Comparison of ENCODE assay signal across 13 cellular contexts in the genomic region with DNA sequence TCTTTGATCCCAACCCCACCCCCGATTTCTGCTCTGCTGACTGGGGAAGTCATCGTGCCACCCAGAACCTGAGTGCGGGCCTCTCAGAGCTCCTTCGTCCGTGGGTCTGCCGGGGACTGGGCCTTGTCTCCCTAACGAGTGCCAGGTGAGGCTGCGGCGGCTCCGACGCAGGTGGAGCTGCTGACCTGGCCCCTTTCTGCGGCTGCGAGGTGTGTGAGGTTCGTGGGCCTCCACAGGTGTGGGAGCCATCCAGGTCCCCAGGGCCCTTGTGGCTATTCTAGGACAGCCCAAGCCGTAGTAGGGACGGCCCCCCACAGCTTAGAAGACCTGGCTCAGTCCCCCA. TPM values are rescaled to one million over a fixed set of nuclear protein-coding genes. Genes with fewer than 3 reads are reported as not detected.
DNase-seq lines count a peak whose midpoint lies in the region; ATAC-seq and TF ChIP-seq lines count a peak whose summit lies in the region.
"Had no signal": no experiment of that assay in that cellular context is flagged by ENCODE, and none has a peak within 500 bp of the region (broad histone marks: within the 10 kb centered on the region; RNA-seq: fewer than 3 reads in every experiment).

No MANE protein-coding gene starts in this region.

- peaks cover 74% of the 10 kb centered on the region for H3K36me3 Mint-ChIP-seq in effector memory CD8-positive, alpha-beta T cell (ENCODE audit: insufficient read depth)
- H3K36me3 Mint-ChIP-seq in neural crest cell (ENCODE audit: low read depth): peaks cover 11% of the 10 kb centered on the region

- peak overlapping the region; percentile 99 to 100 (median 100); a peak in 21 of 22 replicates for H3K9ac ChIP-seq in BLaER1 treated with 17β-estradiol and CSF1 and Interleukin-3, amounts not matched to agents 10 nM and 100 nM

- peaks cover 58 to 71% (median 65%) of the 10 kb centered on the region in 11 experiments for H3K36me3 ChIP-seq in BLaER1 treated with 17β-estradiol and CSF1 and Interleukin-3, amounts not matched to agents 10 nM and 100 nM

- H4K20me1 ChIP-seq in BLaER1 treated with 17β-estradiol and CSF1 and Interleukin-3, amounts not matched to agents 10 nM and 100 nM: peaks cover 76 to 79% (median 77%) of the 10 kb centered on the region in 11 experiments

- peaks cover 20 to 31% (median 23%) of the 10 kb centered on the region in 10 experiments for H3K4me1 ChIP-seq in BLaER1 treated with 17β-estradiol and CSF1 and Interleukin-3, amounts not matched to agents 10 nM and 100 nM

- peak overlapping the region in 4 of 10 experiments; percentile 93 to 100 (median 100); a peak in 5 of 20 replicates for H3K4me3 ChIP-seq in BLaER1 treated with 17β-estradiol and CSF1 and Interleukin-3, amounts not matched to agents 10 nM and 100 nM
- H3K4me3 ChIP-seq in HFF-Myc (replicated peaks; ENCODE audit: low read depth, low read length): peak overlapping the region; percentile 75

- peak overlapping the region; percentile 93 to 100 (median 98) for H3K4me2 ChIP-seq in BLaER1 treated with 17β-estradiol and CSF1 and Interleukin-3, amounts not matched to agents 10 nM and 100 nM

- H3K9me3 Mint-ChIP-seq in effector memory CD8-positive, alpha-beta T cell: no peaks in the 10 kb centered on the region
- no peaks in the 10 kb centered on the region for H3K9me3 Mint-ChIP-seq in neural crest cell

- H3K27me3 ChIP-seq in BLaER1 treated with 17β-estradiol and CSF1 and Interleukin-3, amounts not matched to agents 10 nM and 100 nM: no peaks in the 10 kb centered on the region
- H3K27me3 ChIP-seq: tibial artery had no signal

- peaks cover 25 to 33% of the 10 kb centered on the region in 2 donors for H3K4me1 Mint-ChIP-seq in effector memory CD8-positive, alpha-beta T cell (ENCODE audit: low read depth in 2 of 2)
- peaks cover 14% of the 10 kb centered on the region for H3K4me1 Mint-ChIP-seq in neural crest cell

- peak overlapping the region in 1 of 2 donors; percentile 71 for H3K27ac Mint-ChIP-seq in effector memory CD8-positive, alpha-beta T cell
- H3K27ac Mint-ChIP-seq in neural crest cell (ENCODE audit: unreplicated experiment): no peak overlapping the region

- ATAC-seq in effector memory CD8-positive, alpha-beta T cell (replicated peaks): no peak
- ATAC-seq in GM21423 (IDR thresholded peaks at IDR 0.05; ENCODE audit: unreplicated experiment): no peak

- no peak for TF ChIP-seq CTCF in HFF-Myc (IDR thresholded peaks at IDR 0.05; ENCODE audit: low read depth, low read length, missing control alignments)
- TF ChIP-seq CTCF in neural crest cell (conservative IDR thresholded peaks at IDR 0.05): no peak

- no peak for DNase-seq in HFF-Myc (ENCODE audit: extremely low read depth, low read depth)
- no peak for DNase-seq in effector memory CD8-positive, alpha-beta T cell
- no peak for DNase-seq in neural crest cell (ENCODE audit: low read depth, low spot score)
- DNase-seq in activated gamma-delta T cell treated with Interleukin-2 at 50 U/mL for 16 hours: no peak
- DNase-seq in islet precursor cell: no peak
- no peak for DNase-seq in NOMO-1 (lab: John Stamatoyannopoulos, UW; ENCODE audit: unreplicated experiment in 2 of 2)
- DNase-seq: central memory CD4-positive, alpha-beta T cell; Kasumi-1; NCI-H345; stimulated activated CD4-positive, alpha-beta T cell treated with anti-CD3 and anti-CD28 coated beads, Interleukin-2, amount 100 ng/mL, for 48 hours; tibial artery had no signal

- H3K27ac ChIP-seq in BLaER1 treated with 17β-estradiol and CSF1 and Interleukin-3, amounts not matched to agents 10 nM and 100 nM: peak overlapping the region in 2 of 11 experiments; percentile 2 to 100; a peak in 1 of 22 replicates
- H3K27ac ChIP-seq: tibial artery had no signal

- peak overlapping the region; percentile 94 to 96 for H3K4me3 Mint-ChIP-seq in effector memory CD8-positive, alpha-beta T cell
- peak overlapping the region; percentile 82 for H3K4me3 Mint-ChIP-seq in neural crest cell

- no peaks in the 10 kb centered on the region for H3K9me3 ChIP-seq in BLaER1 treated with 17β-estradiol and CSF1 and Interleukin-3, amounts not matched to agents 10 nM and 100 nM (replicated peaks in 1 of 11)
- H3K9me3 ChIP-seq: tibial artery had no signal

- H3K27me3 Mint-ChIP-seq in effector memory CD8-positive, alpha-beta T cell: no peaks in the 10 kb centered on the region
- peaks cover 9% of the 10 kb centered on the region for H3K27me3 Mint-ChIP-seq in neural crest cell (ENCODE audit: low read depth)

RNA-seq across cellular contexts. Expression of a gene that starts 3.0 kb away (rescaled TPM):
- 301 and 311 TPM in 2 replicates for total RNA-seq in neural crest cell

RNA-seq across cellular contexts. Expression of a gene that starts 21.0 kb away (rescaled TPM):
- total RNA-seq in neural crest cell: 3.4 and 4.0 TPM in 2 replicates

RNA-seq across cellular contexts. Expression of a gene that starts 39.2 kb away (rescaled TPM):
- total RNA-seq in neural crest cell: 65.6 and 66.2 TPM in 2 replicates

RNA-seq across cellular contexts. Expression of a gene that starts 39.3 kb away (rescaled TPM):
- 32.8 and 38.3 TPM in 2 replicates for total RNA-seq in neural crest cell

RNA-seq across cellular contexts. Expression of a gene that starts 56.6 kb away (rescaled TPM):
- not detected in 2 replicates for total RNA-seq in neural crest cell
